11 cellular contexts compared by ENCODE assay signal in genomic region chr16:70396209-70396904, GRCh38. TPM values are rescaled to one million over a fixed set of nuclear protein-coding genes. Genes with fewer than 3 reads are reported as not detected.
DNase-seq lines count a peak whose midpoint lies in the region; ATAC-seq and TF ChIP-seq lines count a peak whose summit lies in the region.
"Had no signal": no experiment of that assay in that cellular context is flagged by ENCODE, and none has a peak within 500 bp of the region (broad histone marks: within the 10 kb centered on the region; RNA-seq: fewer than 3 reads in every experiment).

No MANE protein-coding gene starts in this region.

- no TSS peak for BruUV-seq in A673 (replicated peaks; lab: Mats Ljungman, UMichigan)

- H3K27me3 Mint-ChIP-seq in HFFc6 (ENCODE audit: insufficient read depth), result peaks cover 1% of the 10 kb centered on the region; the same call in 1 of the 2 replicates
- no peaks in the 10 kb centered on the region for H3K27me3 Mint-ChIP-seq in activated T-helper 17 cell treated with anti-CD3 and anti-CD28 coated beads, Interleukin-2, amount 50 U/mL, for 72 hours
- H3K27me3 Mint-ChIP-seq: stimulated activated naive B cell treated with anti-CD40 and anti-IgM and Interleukin-4, amounts not matched to agents 10 μg/mL and 1 μg/mL and 100 μg/mL, for 72 hours had no signal

- no peak overlapping the region for H3K4me3 Mint-ChIP-seq in HFFc6
- no peak overlapping the region for H3K4me3 Mint-ChIP-seq in activated T-helper 17 cell treated with anti-CD3 and anti-CD28 coated beads, Interleukin-2, amount 50 U/mL, for 72 hours
- H3K4me3 Mint-ChIP-seq: stimulated activated naive B cell treated with anti-CD40 and anti-IgM and Interleukin-4, amounts not matched to agents 10 μg/mL and 1 μg/mL and 100 μg/mL, for 72 hours had no signal

- H3K9me3 ChIP-seq in A673 (ENCODE audit: low read depth, low read length, poor library complexity, severe bottlenecking) (no peaks in the 10 kb centered on the region), gastrocnemius medialis (no peaks in the 10 kb centered on the region)

- CTCF ChIA-PET in A673 (lab: Charles Lee), result interaction anchor here (0.6 kb wide), 1 partner anchor 338 kb away, joined by 3 read pairs; no protein-coding TSS in a partner anchor

- H3K36me3 ChIP-seq in A673 (ENCODE audit: insufficient read depth, low read length, poor library complexity, severe bottlenecking) (peaks cover 3% of the 10 kb centered on the region), gastrocnemius medialis (peaks cover 0 to 13% of the 10 kb centered on the region in 2 donors)

- no peaks in the 10 kb centered on the region for H3K4me1 ChIP-seq in A673 (ENCODE audit: insufficient read depth, low read length, poor library complexity, severe bottlenecking)
- H3K4me1 ChIP-seq in foreskin keratinocyte, result peaks cover 7% of the 10 kb centered on the region
- peaks cover 13 to 20% of the 10 kb centered on the region in 2 donors for H3K4me1 ChIP-seq in gastrocnemius medialis

- H3K27ac ChIP-seq in A673 (ENCODE audit: low read depth, low read length, poor library complexity, severe bottlenecking) (no peak overlapping the region), foreskin keratinocyte (no peak overlapping the region), gastrocnemius medialis (no peak overlapping the region)

- H3K36me3 Mint-ChIP-seq in HFFc6 (ENCODE audit: low read depth), result peaks cover 16% of the 10 kb centered on the region
- H3K36me3 Mint-ChIP-seq in activated T-helper 17 cell treated with anti-CD3 and anti-CD28 coated beads, Interleukin-2, amount 50 U/mL, for 72 hours (ENCODE audit: low read depth), result peaks cover 6% of the 10 kb centered on the region

- intact Hi-C loops in A673 (cut with micrococcal nuclease; ENCODE audit: unreplicated experiment) (no loop called here), gastrocnemius medialis (cut with DNase I; ENCODE audit: low total_unique reads) (no loop called here)

- no peak overlapping the region for H3K27ac Mint-ChIP-seq in HFFc6
- no peak overlapping the region for H3K27ac Mint-ChIP-seq in activated T-helper 17 cell treated with anti-CD3 and anti-CD28 coated beads, Interleukin-2, amount 50 U/mL, for 72 hours
- H3K27ac Mint-ChIP-seq: stimulated activated naive B cell treated with anti-CD40 and anti-IgM and Interleukin-4, amounts not matched to agents 10 μg/mL and 1 μg/mL and 100 μg/mL, for 72 hours had no signal

- H3K27me3 ChIP-seq in A673 (replicated peaks; ENCODE audit: insufficient read depth, low read depth, low read length, poor library complexity) (no peaks in the 10 kb centered on the region), foreskin keratinocyte (no peaks in the 10 kb centered on the region), gastrocnemius medialis (no peaks in the 10 kb centered on the region)

- POLR2A ChIA-PET in A673 (lab: Charles Lee; ENCODE audit: low non-redundant PET), result no interaction called here

- no peak for TF ChIP-seq POLR2A in gastrocnemius medialis (IDR thresholded peaks at IDR 0.05)

- in situ Hi-C loops in gastrocnemius medialis (cut with MboI; ENCODE audit: low sequenced_read_pairs in 4 of 4), result loop anchor here in 1 of 4 donors (10.0 kb wide), 1 partner anchor 58 kb away; the partner anchor contains the start of gene FCSK

- H3K9me3 Mint-ChIP-seq in HFFc6, result no peaks in the 10 kb centered on the region
- no peaks in the 10 kb centered on the region for H3K9me3 Mint-ChIP-seq in activated T-helper 17 cell treated with anti-CD3 and anti-CD28 coated beads, Interleukin-2, amount 50 U/mL, for 72 hours
- H3K9me3 Mint-ChIP-seq: stimulated activated naive B cell treated with anti-CD40 and anti-IgM and Interleukin-4, amounts not matched to agents 10 μg/mL and 1 μg/mL and 100 μg/mL, for 72 hours had no signal

- peak; percentile 53 for ATAC-seq in foreskin keratinocyte
- no peak for ATAC-seq in HG03378 (IDR thresholded peaks at IDR 0.05; ENCODE audit: unreplicated experiment)
- ATAC-seq in activated T-helper 17 cell treated with anti-CD3 and anti-CD28 coated beads, Interleukin-2, amount 50 U/mL, for 72 hours (replicated peaks), result no peak
- no peak for ATAC-seq in gastrocnemius medialis

- TF ChIP-seq CTCF in A673 (conservative IDR thresholded peaks at IDR 0.05; ENCODE audit: low read depth, low read length) (no peak), HFFc6 (IDR thresholded peaks at IDR 0.05) (no peak), foreskin keratinocyte (conservative IDR thresholded peaks at IDR 0.05) (no peak), gastrocnemius medialis (IDR thresholded peaks at IDR 0.05 in 4 of 5, conservative IDR thresholded peaks at IDR 0.05 in 1 of 5) (no peak)

- H3K4me3 ChIP-seq in A673 (ENCODE audit: low read depth, low read length, poor library complexity, severe bottlenecking) (no peak overlapping the region), gastrocnemius medialis (no peak overlapping the region)

- DNase-seq in A673 (ENCODE audit: low spot score) (peak; percentile 43), HFFc6 (peak; percentile 30), RPMI7951 (ENCODE audit: low read depth) (peak; percentile 81), foreskin keratinocyte (no peak), NCI-H510A (lab: John Stamatoyannopoulos, UW) (no peak), gastrocnemius medialis (no peak)
- DNase-seq: activated T-cell treated with anti-CD3 and anti-CD28 coated beads, Interleukin-2, amount 50 U/mL, for 48 hours; KBM-7; stimulated activated naive B cell treated with anti-CD40 and anti-IgM and Interleukin-4, amounts not matched to agents 10 μg/mL and 1 μg/mL and 100 μg/mL, for 72 hours had no signal

- peaks cover 26% of the 10 kb centered on the region for H3K4me1 Mint-ChIP-seq in HFFc6 (ENCODE audit: low read depth)
- H3K4me1 Mint-ChIP-seq in activated T-helper 17 cell treated with anti-CD3 and anti-CD28 coated beads, Interleukin-2, amount 50 U/mL, for 72 hours, result no peaks in the 10 kb centered on the region

RNA-seq across cellular contexts. Expression of gene ST3GAL2, which starts 42.5 kb away (rescaled TPM):
- total RNA-seq in A673 (2021) (26.5 and 29.0 TPM in 2 replicates), foreskin keratinocyte (12.3 and 12.5 TPM in 2 replicates), gastrocnemius medialis (10 to 100 TPM; 12.8 to 27.7 (median 22.1) TPM)
- 10 to 100 TPM; 25.4 to 31.2 (median 26.3) TPM for total RNA-seq in HFFc6 (2021; fragmentation: NEBNext Ultra II Directional; extraction: Animal tissue kit (Norgen Biotek cat#: 25700))
- 18.5 and 26.6 TPM in 2 replicates for total RNA-seq in RPMI7951 (2014; rRNA removed; shearing (Covaris generic))
- 6.7 and 6.9 TPM in 2 replicates for polyA plus RNA-seq in foreskin keratinocyte
- total RNA-seq in activated T-helper 17 cell treated with anti-CD3 and anti-CD28 coated beads, Interleukin-2, amount 50 U/mL, for 72 hours, result 10 to 100 TPM; 14.5 to 18.6 TPM

RNA-seq across cellular contexts. Expression of gene DDX19A, which starts 49.7 kb away (rescaled TPM):
- total RNA-seq in A673 (2021) (56.7 and 65.5 TPM in 2 replicates), foreskin keratinocyte (37.4 and 41.0 TPM in 2 replicates), gastrocnemius medialis (100 to 1,000 TPM in 2 of 4 donors, 10 to 100 TPM in 2; 44.6 to 112 (median 88.1) TPM)
- 10 to 100 TPM; 40.1 to 50.9 (median 43.8) TPM for total RNA-seq in HFFc6 (2021; fragmentation: NEBNext Ultra II Directional; extraction: Animal tissue kit (Norgen Biotek cat#: 25700))
- total RNA-seq in RPMI7951 (2014; rRNA removed; shearing (Covaris generic)), result 40.0 and 40.9 TPM in 2 replicates
- polyA plus RNA-seq in foreskin keratinocyte, result 21.0 and 25.2 TPM in 2 replicates
- 10 to 100 TPM; 40.3 to 52.6 TPM for total RNA-seq in activated T-helper 17 cell treated with anti-CD3 and anti-CD28 coated beads, Interleukin-2, amount 50 U/mL, for 72 hours

RNA-seq across cellular contexts. Expression of gene FCSK, which starts 58.0 kb away (rescaled TPM):
- 11.2 and 14.8 TPM in 2 replicates for total RNA-seq in A673 (2021)
- 1 to 10 TPM; 5.1 to 7.1 (median 6.1) TPM for total RNA-seq in HFFc6 (2021; fragmentation: NEBNext Ultra II Directional; extraction: Animal tissue kit (Norgen Biotek cat#: 25700))
- total RNA-seq in RPMI7951 (2014; rRNA removed; shearing (Covaris generic)), result 3.9 and 6.4 TPM in 2 replicates
- 7.6 and 8.4 TPM in 2 replicates for total RNA-seq in foreskin keratinocyte
- 5.7 and 6.2 TPM in 2 replicates for polyA plus RNA-seq in foreskin keratinocyte
- 10 to 100 TPM in 1 of 2 donors, 1 to 10 TPM in 1; 8.2 to 13.9 TPM for total RNA-seq in activated T-helper 17 cell treated with anti-CD3 and anti-CD28 coated beads, Interleukin-2, amount 50 U/mL, for 72 hours
- total RNA-seq in gastrocnemius medialis, result 10 to 100 TPM in 2 of 4 donors, 1 to 10 TPM in 2; 8.0 to 13.5 (median 11.1) TPM

Comparison
In these comparisons a context has a peak if more than half of its experiments do, and no peak if none do; other contexts are left out.
1. DNase-seq: peak in A673 (single experiment), HFFc6 (single experiment) and RPMI7951 (single experiment); none in foreskin keratinocyte (0 of 2), NCI-H510A (single experiment) and gastrocnemius medialis (0 of 2).